8 cellular contexts compared by ENCODE assay signal in the genomic region with DNA sequence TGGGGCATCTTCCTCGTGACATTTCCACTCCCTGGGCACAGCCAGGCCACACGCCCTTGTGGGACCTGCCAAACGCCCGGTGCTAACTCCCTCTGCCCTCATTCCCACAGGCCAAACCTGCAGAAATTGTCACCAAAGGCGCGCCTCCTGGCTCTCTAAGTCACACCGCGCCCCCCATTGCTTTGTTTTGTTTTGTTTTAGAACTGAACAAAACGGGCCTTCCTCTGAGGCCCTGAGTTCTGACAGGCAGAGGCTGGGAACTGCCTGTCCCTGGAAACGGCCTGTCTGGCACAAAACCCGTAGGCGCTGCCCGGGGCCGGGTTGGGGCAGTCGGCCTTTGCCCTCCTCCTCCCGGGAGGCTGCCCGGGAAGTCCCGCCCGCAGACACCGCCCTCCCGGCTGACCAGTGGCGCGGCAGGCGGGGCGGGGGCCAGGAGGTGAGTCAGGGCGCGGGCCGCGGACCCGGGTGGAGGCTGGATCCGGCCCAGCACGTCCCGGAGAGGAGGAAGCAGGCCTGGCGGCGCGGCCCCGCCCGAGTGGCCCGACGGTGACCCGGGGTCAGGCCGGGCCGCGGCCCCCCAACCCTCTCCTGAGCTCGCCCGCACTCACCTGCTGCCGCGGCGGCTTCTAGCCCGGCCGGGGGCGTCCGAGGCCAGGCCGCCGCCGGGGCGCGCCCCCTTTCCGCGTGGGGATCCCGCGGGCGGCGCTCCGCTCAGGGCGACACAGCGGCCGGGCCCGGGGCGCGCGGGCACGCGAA. TPM values are rescaled to one million over a fixed set of nuclear protein-coding genes. Genes with fewer than 3 reads are reported as not detected.
DNase-seq lines count a peak whose midpoint lies in the region; ATAC-seq and TF ChIP-seq lines count a peak whose summit lies in the region.

No MANE protein-coding gene starts in this region.

- H3K9me3 Mint-ChIP-seq in CD14-positive monocyte: peaks cover 0 to 3% (median 0%) of the 10 kb centered on the region in 7 donors

- peak overlapping the region; percentile 70 for H3K4me3 ChIP-seq in iPS DF 6.9 (ENCODE audit: low read length)

- peak overlapping the region; percentile 93 to 97 for H3K4me3 Mint-ChIP-seq in CD14-positive monocyte

- H3K4me1 ChIP-seq in iPS DF 6.9 (ENCODE audit: control insufficient read depth, insufficient read depth, low read length): peaks cover 1% of the 10 kb centered on the region; the same call in 1 of the 2 replicates

- H3K36me3 ChIP-seq in iPS DF 6.9 (ENCODE audit: control insufficient read depth, insufficient read depth, low read length): peaks cover 3% of the 10 kb centered on the region; the same call in 1 of the 2 replicates

- no CpG with 5 or more reads among the region's 74 CpGs for WGBS in iPS DF 6.9 (ENCODE audit: insufficient coverage, insufficient read length)

- peaks cover 0 to 3% (median 0%) of the 10 kb centered on the region in 3 donors for H3K27me3 Mint-ChIP-seq in CD14-positive monocyte (ENCODE audit: low read depth in 3 of 3)

- in situ Hi-C loops in T47D (cut with HindIII; ENCODE audit: low pct_unique_long_range_greater_than_20kb, low sequenced_read_pairs): no loop called here

- peak; percentile 21 for ATAC-seq in GM19351 (IDR thresholded peaks at IDR 0.05; ENCODE audit: unreplicated experiment)
- ATAC-seq in HG03521 (IDR thresholded peaks at IDR 0.05; ENCODE audit: unreplicated experiment): peak; percentile 17

- peak; percentile 95 for DNase-seq in CD14-positive monocyte (ENCODE audit: low spot score)
- DNase-seq in T-helper 2 cell: peak in 4 of 5 experiments; percentile 23 to 39 (median 33)
- peak; percentile 58 to 79 for DNase-seq in T47D (ENCODE audit: low read depth in 1 of 2, low spot score in 1 of 2)
- no peak for DNase-seq in iPS DF 6.9 (ENCODE audit: low read depth, low spot score)
- DNase-seq in renal cortical epithelial cell (ENCODE audit: low read depth): peak; percentile 68
- no peak for DNase-seq in DMS153 treated with DMSO at 0.1 percent for 48 hours (lab: John Stamatoyannopoulos, UW; ENCODE audit: unreplicated experiment)

- intact Hi-C loops in CD14-positive monocyte (cut with micrococcal nuclease): loop anchor here in 1 of 2 donors (5.0 to 10.0 kb wide), 4 partner anchors 48 to 769 kb away; a partner anchor contains a TSS

- H3K27me3 ChIP-seq in iPS DF 6.9 (ENCODE audit: control insufficient read depth, insufficient read depth, low read length): no peaks in the 10 kb centered on the region

- no peak for TF ChIP-seq CTCF in CD14-positive monocyte (IDR thresholded peaks at IDR 0.05)

- H3K27ac Mint-ChIP-seq in CD14-positive monocyte: peak overlapping the region; percentile 98 to 100 (median 99)

- no peaks in the 10 kb centered on the region for H3K9me3 ChIP-seq in iPS DF 6.9 (ENCODE audit: control insufficient read depth, insufficient read depth, low read length)

- peaks cover 73% of the 10 kb centered on the region for H3K4me1 Mint-ChIP-seq in CD14-positive monocyte

- H3K36me3 Mint-ChIP-seq in CD14-positive monocyte: peaks cover 20 to 37% of the 10 kb centered on the region in 2 donors

- no peak overlapping the region for H3K27ac ChIP-seq in iPS DF 6.9 (ENCODE audit: low read length)

RNA-seq across cellular contexts. Expression of a gene that starts 0.5 kb away (rescaled TPM):
- 10 to 100 TPM; 95.8 to 97.8 TPM for polyA plus RNA-seq in CD14-positive monocyte
- 101 and 117 TPM in 2 replicates for total RNA-seq in renal cortical epithelial cell

RNA-seq across cellular contexts. Expression of a gene that starts 38.6 kb away (rescaled TPM):
- 1 to 10 TPM; 8.9 to 9.3 TPM for polyA plus RNA-seq in CD14-positive monocyte
- total RNA-seq in renal cortical epithelial cell: 18.2 and 33.5 TPM in 2 replicates

RNA-seq across cellular contexts. Expression of a gene that starts 49.6 kb away (rescaled TPM):
- 10 to 100 TPM in 1 of 2 donors, 1 to 10 TPM in 1; 6.7 to 12.7 TPM for polyA plus RNA-seq in CD14-positive monocyte
- total RNA-seq in renal cortical epithelial cell: 16.8 and 54.8 TPM in 2 replicates

RNA-seq across cellular contexts. Expression of a gene that starts 54.6 kb away (rescaled TPM):
- 1 to 10 TPM; 7.1 to 7.2 TPM for polyA plus RNA-seq in CD14-positive monocyte
- 60.1 and 91.9 TPM in 2 replicates for total RNA-seq in renal cortical epithelial cell

Comparison
In these comparisons a context has a peak if more than half of its experiments do, and no peak if none do; other contexts are left out.
1. DNase-seq: peak in CD14-positive monocyte (single experiment), T-helper 2 cell (4 of 5), T47D (2 of 2) and renal cortical epithelial cell (single experiment); none in iPS DF 6.9 (single experiment) and DMS153 treated with DMSO at 0.1 percent for 48 hours (single experiment).